ENCODE assay signal across 8 cellular contexts in the genomic region with DNA sequence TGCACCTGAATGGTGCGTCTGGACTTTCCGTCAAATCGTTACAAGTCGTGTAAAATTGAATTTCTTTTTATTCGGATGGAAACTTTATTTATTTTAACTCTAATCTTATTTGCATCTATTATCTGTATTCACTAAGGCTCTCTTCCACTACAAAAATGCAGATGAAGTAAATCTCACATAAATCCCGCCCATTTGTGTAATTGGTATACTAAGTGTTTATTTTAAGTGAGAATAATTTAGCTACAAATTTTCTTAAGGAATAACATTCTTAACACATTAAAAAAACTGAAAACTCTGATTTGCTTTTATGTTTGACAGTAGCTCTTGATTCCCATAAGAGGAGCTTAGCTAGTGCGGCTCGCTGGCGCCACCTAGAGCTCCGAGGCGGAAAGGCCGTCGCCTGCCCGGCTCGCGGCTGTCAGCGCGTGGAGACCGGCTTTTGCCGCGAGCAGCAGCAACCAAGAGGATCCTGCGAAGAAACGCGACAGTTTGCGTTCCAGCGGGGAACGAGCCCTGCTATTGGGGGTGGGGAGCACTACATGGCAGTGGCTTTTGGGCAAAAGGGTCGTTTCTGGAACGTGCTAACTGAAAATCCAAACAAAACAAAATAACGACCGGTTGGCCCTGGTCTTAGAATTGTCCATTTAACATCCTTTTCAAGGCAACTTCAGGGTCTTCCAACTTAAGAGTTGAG. TPM values are rescaled to one million over a fixed set of nuclear protein-coding genes. Genes with fewer than 3 reads are reported as not detected.
DNase-seq lines count a peak whose midpoint lies in the region; ATAC-seq and TF ChIP-seq lines count a peak whose summit lies in the region.

No MANE protein-coding gene starts in this region.

- no peak for ATAC-seq in GM21360 (IDR thresholded peaks at IDR 0.05; ENCODE audit: unreplicated experiment)

- intact Hi-C loops in breast epithelium (cut with DNase I; ENCODE audit: low total_unique reads), result loop anchor here (10.0 kb wide), 1 partner anchor 937 kb away; no protein-coding TSS in a partner anchor

- H3K4me3 ChIP-seq in WERI-Rb-1 (ENCODE audit: low read depth, low read length) (peak overlapping the region; percentile 70), breast epithelium (peak overlapping the region in 1 of 3 donors; percentile 48)

- TF ChIP-seq CTCF in WERI-Rb-1 (IDR thresholded peaks at IDR 0.05; ENCODE audit: low read depth, low read length) (peak; percentile 86), breast epithelium (IDR thresholded peaks at IDR 0.05) (peak; percentile 78 to 95 (median 92))

- no peak for TF ChIP-seq POLR2A in breast epithelium (IDR thresholded peaks at IDR 0.05)

- H3K36me3 ChIP-seq in WERI-Rb-1 (peaks cover 14% of the 10 kb centered on the region), breast epithelium (no peaks in the 10 kb centered on the region)

- no peaks in the 10 kb centered on the region for H3K9me3 ChIP-seq in WERI-Rb-1 (ENCODE audit: severe bottlenecking)
- H3K9me3 ChIP-seq in breast epithelium, result no peaks in the 10 kb centered on the region

- peaks cover 3 to 7% of the 10 kb centered on the region in 2 donors for H3K4me1 ChIP-seq in breast epithelium

- H3K27me3 ChIP-seq in WERI-Rb-1 (ENCODE audit: insufficient read depth, low read depth, severe bottlenecking) (peaks cover 9% of the 10 kb centered on the region), breast epithelium (peaks cover 19 to 81% of the 10 kb centered on the region in 2 donors)

- DNase-seq in Daoy (ENCODE audit: low read depth) (peak; percentile 86), HCEC 1CT (peak; percentile 71), NCI-H2081 treated with DMSO at 0.1 percent for 48 hours (lab: John Stamatoyannopoulos, UW) (peak; percentile 59), WERI-Rb-1 (peak; percentile 85), breast epithelium (ENCODE audit: low spot score in 2 of 2) (peak; percentile 78 to 87), inferior parietal cortex (ENCODE audit: extremely low spot score) (peak; percentile 86)
- peak; percentile 91 for DNase-seq in stimulated activated CD4-positive, alpha-beta T cell treated with anti-CD3 and anti-CD28 coated beads, Interleukin-15, amount 100 ng/mL, for 24 hours

- H3K27ac ChIP-seq in WERI-Rb-1, result peak overlapping the region; percentile 76; the same call in 1 of the 2 replicates
- H3K27ac ChIP-seq in breast epithelium, result no peak overlapping the region

RNA-seq across cellular contexts. Expression of a gene that starts 6.7 kb away (rescaled TPM):
- total RNA-seq in Daoy (2014; rRNA removed; shearing (Covaris generic)), result 0.24 and 0.69 TPM in 2 replicates
- total RNA-seq in breast epithelium, result under 1 TPM in 2 of 3 donors, not detected in 1; 0.33 to 0.80 TPM

RNA-seq across cellular contexts. Expression of a gene that starts 54.1 kb away (rescaled TPM):
- total RNA-seq in Daoy (2014; rRNA removed; shearing (Covaris generic)), result 20.3 and 22.6 TPM in 2 replicates
- total RNA-seq in breast epithelium, result 10 to 100 TPM; 18.1 to 21.1 (median 18.7) TPM
